ENCODE assay signal across 8 cellular contexts in the genomic region with DNA sequence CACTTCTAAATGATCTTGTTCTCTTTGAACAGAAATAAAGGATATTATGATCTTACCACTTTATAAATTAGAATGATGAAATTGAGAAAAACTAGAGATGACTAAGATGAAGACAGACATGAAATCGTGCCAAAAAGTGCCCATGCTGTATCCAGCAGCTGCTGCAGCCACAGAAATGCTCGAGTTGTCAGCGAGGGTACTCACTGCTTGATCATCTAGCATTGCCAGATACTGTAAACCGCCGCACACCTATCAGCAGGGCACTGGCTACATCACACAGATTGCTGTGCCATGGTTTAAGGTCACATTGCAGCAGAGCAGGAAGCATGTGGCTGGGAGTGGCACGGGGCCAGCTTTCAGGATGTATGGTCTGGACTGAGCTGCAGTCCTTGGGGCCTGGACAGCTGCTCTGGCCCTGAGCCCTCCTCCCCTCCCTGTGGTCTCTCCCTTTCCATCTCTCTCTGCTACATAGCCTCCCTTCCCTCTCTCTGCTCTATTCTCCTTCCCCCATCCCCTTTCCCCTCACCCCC. TPM values are rescaled to one million over a fixed set of nuclear protein-coding genes. Genes with fewer than 3 reads are reported as not detected.
DNase-seq lines count a peak whose midpoint lies in the region; ATAC-seq lines count a peak whose summit lies in the region.

No MANE protein-coding gene starts in this region.

- H3K4me1 Mint-ChIP-seq in naive thymus-derived CD8-positive, alpha-beta T cell: no peaks in the 10 kb centered on the region

- ATAC-seq in GM19324 (IDR thresholded peaks at IDR 0.05; ENCODE audit: low FRiP score, unreplicated experiment): no peak
- ATAC-seq in naive thymus-derived CD8-positive, alpha-beta T cell: no peak

- peaks cover 0 to 5% (median 0%) of the 10 kb centered on the region in 5 donors for H3K27me3 Mint-ChIP-seq in naive thymus-derived CD8-positive, alpha-beta T cell

- no peaks in the 10 kb centered on the region for H3K4me1 ChIP-seq in effector memory CD4-positive, alpha-beta T cell (ENCODE audit: control insufficient read depth, insufficient read depth, low read length, poor library complexity, severe bottlenecking)

- H3K36me3 Mint-ChIP-seq in naive thymus-derived CD8-positive, alpha-beta T cell: no peaks in the 10 kb centered on the region

- H3K9me3 ChIP-seq in effector memory CD4-positive, alpha-beta T cell (ENCODE audit: control insufficient read depth, low read length): no peaks in the 10 kb centered on the region

- no peak overlapping the region for H3K27ac ChIP-seq in effector memory CD4-positive, alpha-beta T cell (ENCODE audit: insufficient read depth, low read length, poor library complexity, severe bottlenecking)

- no peaks in the 10 kb centered on the region for H3K36me3 ChIP-seq in effector memory CD4-positive, alpha-beta T cell (ENCODE audit: control insufficient read depth, insufficient read depth, low read length)

- H3K27ac Mint-ChIP-seq in naive thymus-derived CD8-positive, alpha-beta T cell: no peak overlapping the region

- DNase-seq in GM04503 (ENCODE audit: low read depth) (peak; percentile 41), NCI-H446 treated with DMSO at 0.1 percent for 48 hours (lab: John Stamatoyannopoulos, UW) (peak; percentile 75), dermis blood vessel endothelial cell (peak; percentile 87), pulmonary artery endothelial cell (ENCODE audit: low read depth, low spot score) (peak; percentile 71)
- no peak for DNase-seq in effector memory CD4-positive, alpha-beta T cell
- no peak for DNase-seq in naive thymus-derived CD8-positive, alpha-beta T cell
- DNase-seq in activated T-cell treated with anti-CD3 and anti-CD28 coated beads, Interleukin-2, amount 50 U/mL, for 1 hour: no peak

- POLR2A ChIA-PET in naive thymus-derived CD8-positive, alpha-beta T cell (lab: Charles Lee): no interaction called here

- no peak overlapping the region for H3K4me3 ChIP-seq in effector memory CD4-positive, alpha-beta T cell (ENCODE audit: insufficient read depth, low read depth, low read length, poor library complexity, severe bottlenecking)

- no peaks in the 10 kb centered on the region for H3K27me3 ChIP-seq in effector memory CD4-positive, alpha-beta T cell (replicated peaks; ENCODE audit: control insufficient read depth, insufficient read depth, low read length, poor library complexity, severe bottlenecking)

- H3K9me3 Mint-ChIP-seq in naive thymus-derived CD8-positive, alpha-beta T cell: no peaks in the 10 kb centered on the region

- H3K4me3 Mint-ChIP-seq in naive thymus-derived CD8-positive, alpha-beta T cell: no peak overlapping the region

RNA-seq across cellular contexts. Expression of a gene that starts 51.0 kb away (rescaled TPM):
- total RNA-seq in dermis blood vessel endothelial cell (25.3 and 29.3 TPM in 2 replicates), pulmonary artery endothelial cell (11.1 and 11.8 TPM in 2 replicates)
- total RNA-seq in naive thymus-derived CD8-positive, alpha-beta T cell: 1 to 10 TPM in 1 of 2 experiments, under 1 TPM in 1; 0.55 to 1.5 TPM
- polyA plus RNA-seq in naive thymus-derived CD8-positive, alpha-beta T cell: under 1 TPM in 1 of 3 donors, not detected in 2; 0.32 TPM

RNA-seq across cellular contexts. Expression of a gene that starts 60.0 kb away (rescaled TPM):
- total RNA-seq in dermis blood vessel endothelial cell (5.3 and 5.4 TPM in 2 replicates), pulmonary artery endothelial cell (0.79 and 1.1 TPM in 2 replicates)
- total RNA-seq in naive thymus-derived CD8-positive, alpha-beta T cell: under 1 TPM in 1 of 2 experiments, not detected in 1; 0.34 TPM
- not detected for polyA plus RNA-seq in naive thymus-derived CD8-positive, alpha-beta T cell

Comparison
In these comparisons a context has a peak if more than half of its experiments do, and no peak if none do; other contexts are left out.
1. DNase-seq: peak in GM04503 (single experiment), NCI-H446 treated with DMSO at 0.1 percent for 48 hours (single experiment), dermis blood vessel endothelial cell (single experiment) and pulmonary artery endothelial cell (single experiment); none in effector memory CD4-positive, alpha-beta T cell (0 of 3), naive thymus-derived CD8-positive, alpha-beta T cell (0 of 10) and activated T-cell treated with anti-CD3 and anti-CD28 coated beads, Interleukin-2, amount 50 U/mL, for 1 hour (single experiment).